Comparison of ENCODE assay signal across 9 cellular contexts in genomic region chr1:197868751-197869501, GRCh38. TPM values are rescaled to one million over a fixed set of nuclear protein-coding genes. Genes with fewer than 3 reads are reported as not detected.
DNase-seq lines count a peak whose midpoint lies in the region; ATAC-seq, FAIRE-seq and TF ChIP-seq lines count a peak whose summit lies in the region.
"Had no signal": no experiment of that assay in that cellular context is flagged by ENCODE, and none has a peak within 500 bp of the region (broad histone marks: within the 10 kb centered on the region; RNA-seq: fewer than 3 reads in every experiment).

No MANE protein-coding gene starts in this region.

- H2AFZ ChIP-seq in astrocyte (ENCODE audit: low read depth, low read length): no peak overlapping the region

- TF ChIP-seq CTCF in astrocyte (IDR thresholded peaks at IDR 0.05; ENCODE audit: insufficient read depth, low read depth, low read length): peak; percentile 62

- H3K4me3 ChIP-seq in astrocyte (ENCODE audit: insufficient read depth, low read depth, low read length): no peak overlapping the region

- no peak overlapping the region for H3K4me3 Mint-ChIP-seq in astrocyte (ENCODE audit: unreplicated experiment)

- no peak overlapping the region for H3K9ac ChIP-seq in astrocyte (ENCODE audit: low read length)

- H3K4me1 Mint-ChIP-seq in astrocyte (ENCODE audit: low read depth, unreplicated experiment): no peaks in the 10 kb centered on the region

- no peak overlapping the region for H3K27ac Mint-ChIP-seq in astrocyte (ENCODE audit: unreplicated experiment)

- no peak overlapping the region for H3K4me2 ChIP-seq in astrocyte (ENCODE audit: low read length)

- H3K27me3 Mint-ChIP-seq in astrocyte (ENCODE audit: low read depth, unreplicated experiment): no peaks in the 10 kb centered on the region

- H3K27ac ChIP-seq in astrocyte (ENCODE audit: low read depth, low read length): no peak overlapping the region

- no peaks in the 10 kb centered on the region for H3K79me2 ChIP-seq in astrocyte (ENCODE audit: insufficient read depth, low read length)

- ATAC-seq in GM19395 (IDR thresholded peaks at IDR 0.05; ENCODE audit: unreplicated experiment): peak; percentile 92
- peak; percentile 92 for ATAC-seq in HG03469 (IDR thresholded peaks at IDR 0.05; ENCODE audit: unreplicated experiment)

- DNase-seq in Daoy (ENCODE audit: low read depth): peak; percentile 44
- DNase-seq in OCI-M1 (lab: John Stamatoyannopoulos, UW): peak; percentile 85
- peak; percentile 36 for DNase-seq in astrocyte (ENCODE audit: low read depth)
- DNase-seq in iPS DF 4.7 (ENCODE audit: extremely low read depth, low spot score): peak; percentile 44
- DNase-seq in stimulated activated CD4-positive, alpha-beta T cell treated with anti-CD3 and anti-CD28 coated beads, Interleukin-2, amount 100 ng/mL, for 24 hours: peak; percentile 5 to 30
- no peak for DNase-seq in NCI-H187 treated with DMSO at 0.1 percent for 48 hours (lab: John Stamatoyannopoulos, UW)

- no peaks in the 10 kb centered on the region for H3K4me1 ChIP-seq in astrocyte (ENCODE audit: insufficient read depth, low read length)

- no peaks in the 10 kb centered on the region for H3K27me3 ChIP-seq in astrocyte (ENCODE audit: insufficient read depth, low read length)

- H3K36me3 Mint-ChIP-seq in astrocyte (ENCODE audit: low read depth, unreplicated experiment): no peaks in the 10 kb centered on the region

- H4K20me1 ChIP-seq in astrocyte (ENCODE audit: insufficient read depth, low read length): no peaks in the 10 kb centered on the region

- no peaks in the 10 kb centered on the region for H3K9me3 Mint-ChIP-seq in astrocyte (ENCODE audit: unreplicated experiment)

- H3K9me3 ChIP-seq in astrocyte (ENCODE audit: insufficient read depth, low read depth, low read length): no peaks in the 10 kb centered on the region

- FAIRE-seq in astrocyte (lab: Jason Lieb, UNC): peak; percentile 91
- FAIRE-seq: endometrium had no signal

- no peaks in the 10 kb centered on the region for H3K36me3 ChIP-seq in astrocyte (ENCODE audit: insufficient read depth, low read length)

RNA-seq across cellular contexts. Expression of gene C1orf53, which starts 33.5 kb away (rescaled TPM):
- 18.8 and 28.6 TPM in 2 replicates for total RNA-seq in Daoy (2014; rRNA removed; shearing (Covaris generic))
- total RNA-seq in astrocyte: 6.8 and 7.9 TPM in 2 replicates

RNA-seq across cellular contexts. Expression of gene LHX9, which starts 48.2 kb away (rescaled TPM):
- total RNA-seq in Daoy (2014; rRNA removed; shearing (Covaris generic)): 0.17 and 0.42 TPM in 2 replicates
- total RNA-seq in astrocyte: not detected in 2 replicates
